In genomic region chr5:124742983-124743533, GRCh38 we compare ENCODE assay signal across 8 cellular contexts. TPM values are rescaled to one million over a fixed set of nuclear protein-coding genes. Genes with fewer than 3 reads are reported as not detected.
DNase-seq lines count a peak whose midpoint lies in the region; ATAC-seq, FAIRE-seq and TF ChIP-seq lines count a peak whose summit lies in the region.

No MANE protein-coding gene starts in this region.

- H3K36me3 Mint-ChIP-seq in natural killer cell treated with Interleukin-12 subunit alpha and Interleukin-12 subunit beta and Interleukin-15 and Interleukin-18, amount 100 ng/mL, for 72 hours, result no peaks in the 10 kb centered on the region

- H3K27ac Mint-ChIP-seq in natural killer cell treated with Interleukin-12 subunit alpha and Interleukin-12 subunit beta and Interleukin-15 and Interleukin-18, amount 100 ng/mL, for 72 hours, result no peak overlapping the region

- no peaks in the 10 kb centered on the region for H3K9me2 ChIP-seq in OCI-LY1 (ENCODE audit: low read depth, low read length)

- H3K36me3 ChIP-seq in OCI-LY1 (ENCODE audit: insufficient read depth, low read length) (peaks cover 11% of the 10 kb centered on the region), fibroblast of lung (ENCODE audit: control insufficient read depth, insufficient read depth, low read length) (no peaks in the 10 kb centered on the region), gastrocnemius medialis (no peaks in the 10 kb centered on the region)

- H3K4me1 ChIP-seq in OCI-LY1 (ENCODE audit: insufficient read depth, low read length, severe bottlenecking) (peaks cover 49% of the 10 kb centered on the region), fibroblast of lung (ENCODE audit: control insufficient read depth, extremely low read depth, insufficient read depth, low read length) (peaks cover 6% of the 10 kb centered on the region), gastrocnemius medialis (peaks cover 61 to 66% of the 10 kb centered on the region in 2 donors)

- H3K4me3 ChIP-seq in OCI-LY1 (ENCODE audit: low read depth, low read length, poor library complexity, severe bottlenecking) (peak overlapping the region; percentile 78), fibroblast of lung (replicated peaks in 1 of 4; ENCODE audit: control extremely low read depth in 1 of 4, insufficient read depth in 1 of 4, low read depth in 3 of 4, low read length in 4 of 4) (peak overlapping the region; percentile 69 to 97 (median 72)), gastrocnemius medialis (peak overlapping the region; percentile 63 to 81 (median 71))

- H3K4me1 Mint-ChIP-seq in natural killer cell treated with Interleukin-12 subunit alpha and Interleukin-12 subunit beta and Interleukin-15 and Interleukin-18, amount 100 ng/mL, for 72 hours (ENCODE audit: low read depth in 2 of 2), result peaks cover 25 to 26% of the 10 kb centered on the region in 2 donors

- H3K79me2 ChIP-seq in OCI-LY1 (ENCODE audit: insufficient read depth, low read length) (peaks cover 89% of the 10 kb centered on the region), fibroblast of lung (ENCODE audit: control insufficient read depth, insufficient read depth, low read length) (peaks cover 51% of the 10 kb centered on the region)

- H3F3A ChIP-seq in OCI-LY1 (ENCODE audit: insufficient read depth, low read length), result 0 out of 2 replicates have a peak, but pooled peaks cover 4% of the 10 kb centered on the region

- in situ Hi-C loops in gastrocnemius medialis (cut with MboI; ENCODE audit: low sequenced_read_pairs in 4 of 4), result loop anchor here in 3 of 4 donors (10.0 to 25.0 kb wide), 4 partner anchors 88 to 744 kb away; no protein-coding TSS in a partner anchor

- intact Hi-C loops in gastrocnemius medialis (cut with DNase I; ENCODE audit: low total_unique reads), result loop anchor here (10.0 kb wide), 1 partner anchor 672 kb away; no protein-coding TSS in a partner anchor
- intact Hi-C loops in posterior vena cava (cut with DNase I), result loop anchor here in 1 of 2 donors (10.0 kb wide), 2 partner anchors 78 to 742 kb away; no protein-coding TSS in a partner anchor

- DNase-seq in GM18507 (ENCODE audit: extremely low spot score, insufficient read length, low read depth), result no peak
- peak; percentile 82 to 96 for DNase-seq in fibroblast of lung (ENCODE audit: low read depth in 2 of 2)
- peak; percentile 73 to 79 for DNase-seq in gastrocnemius medialis
- no peak for DNase-seq in posterior vena cava (ENCODE audit: low spot score)
- DNase-seq in natural killer cell treated with Interleukin-12 subunit alpha and Interleukin-12 subunit beta and Interleukin-15 and Interleukin-18, amount 100 ng/mL, for 72 hours (ENCODE audit: low spot score), result no peak
- DNase-seq in activated naive CD4-positive, alpha-beta T cell treated with anti-CD3 and anti-CD28 coated beads, Interleukin-2, amount 50 U/mL, for 16 hours, result no peak

- ATAC-seq in gastrocnemius medialis, result peak; percentile 61 to 67
- ATAC-seq in HG02571 (IDR thresholded peaks at IDR 0.05; ENCODE audit: unreplicated experiment), result no peak
- no peak for ATAC-seq in natural killer cell treated with Interleukin-12 subunit alpha and Interleukin-12 subunit beta and Interleukin-15 and Interleukin-18, amount 100 ng/mL, for 72 hours

- H3K9me3 ChIP-seq in OCI-LY1 (ENCODE audit: low read length) (no peaks in the 10 kb centered on the region), fibroblast of lung (ENCODE audit: control insufficient read depth, insufficient read depth, low read depth, low read length) (no peaks in the 10 kb centered on the region), gastrocnemius medialis (no peaks in the 10 kb centered on the region)

- TF ChIP-seq POLR2A in gastrocnemius medialis (IDR thresholded peaks at IDR 0.05), result no peak

- H3K9me3 Mint-ChIP-seq in natural killer cell treated with Interleukin-12 subunit alpha and Interleukin-12 subunit beta and Interleukin-15 and Interleukin-18, amount 100 ng/mL, for 72 hours, result peaks cover 4% of the 10 kb centered on the region

- H4K20me1 ChIP-seq in OCI-LY1 (ENCODE audit: insufficient read depth, low read length), result no peaks in the 10 kb centered on the region
- H4K20me1 ChIP-seq in fibroblast of lung (ENCODE audit: control insufficient read depth, extremely low read depth, insufficient read depth, low read length), result no peaks in the 10 kb centered on the region

- H3K27ac ChIP-seq in OCI-LY1 (ENCODE audit: low read depth, low read length, poor library complexity, severe bottlenecking) (peak overlapping the region; percentile 99), fibroblast of lung (ENCODE audit: insufficient read depth, low read length) (peak overlapping the region; percentile 68), gastrocnemius medialis (peak overlapping the region; percentile 87 to 96 (median 92))

- H3K27me3 ChIP-seq in OCI-LY1 (ENCODE audit: insufficient read depth, low read length) (no peaks in the 10 kb centered on the region), fibroblast of lung (ENCODE audit: control insufficient read depth, insufficient read depth, low read length) (no peaks in the 10 kb centered on the region), gastrocnemius medialis (no peaks in the 10 kb centered on the region)

- H3K9ac ChIP-seq in OCI-LY1 (ENCODE audit: low read length), result peak overlapping the region; percentile 96
- peak overlapping the region; percentile 16 for H3K9ac ChIP-seq in fibroblast of lung (ENCODE audit: insufficient read depth, low read length)

- H3K4me2 ChIP-seq in OCI-LY1 (ENCODE audit: low read length) (peak overlapping the region; percentile 77), fibroblast of lung (ENCODE audit: extremely low read depth, insufficient read depth, low read length) (peak overlapping the region; percentile 88)

- H2AFZ ChIP-seq in OCI-LY1 (ENCODE audit: low read length) (no peak overlapping the region), fibroblast of lung (ENCODE audit: low read length) (no peak overlapping the region)

- no peak for TF ChIP-seq CTCF in OCI-LY1 (IDR thresholded peaks at IDR 0.05; ENCODE audit: low read length)
- no peak for TF ChIP-seq CTCF in fibroblast of lung (conservative IDR thresholded peaks at IDR 0.05 in 1 of 2, IDR thresholded peaks at IDR 0.05 in 1 of 2; ENCODE audit: low read depth in 1 of 2, low read length in 2 of 2)
- TF ChIP-seq CTCF in gastrocnemius medialis (IDR thresholded peaks at IDR 0.05 in 4 of 5, conservative IDR thresholded peaks at IDR 0.05 in 1 of 5), result no peak

- FAIRE-seq in GM18507 (lab: Jason Lieb, UNC), result peak; percentile 66

- H3K4me3 Mint-ChIP-seq in natural killer cell treated with Interleukin-12 subunit alpha and Interleukin-12 subunit beta and Interleukin-15 and Interleukin-18, amount 100 ng/mL, for 72 hours, result no peak overlapping the region

- peaks cover 31 to 49% of the 10 kb centered on the region in 2 donors for H3K27me3 Mint-ChIP-seq in natural killer cell treated with Interleukin-12 subunit alpha and Interleukin-12 subunit beta and Interleukin-15 and Interleukin-18, amount 100 ng/mL, for 72 hours

RNA-seq across cellular contexts. Expression of gene ZNF608, which starts 3.4 kb away (rescaled TPM):
- 18.0 and 25.3 TPM in 2 replicates for total RNA-seq in fibroblast of lung
- polyA plus RNA-seq in fibroblast of lung, result 12.4 and 16.5 TPM in 2 replicates
- 11.4 and 12.2 TPM in 2 replicates for polyA plus RNA-seq in fibroblast of lung (2012)
- 7.8 and 16.1 TPM in 2 replicates for polyA minus RNA-seq in fibroblast of lung (ENCODE audit: low replicate concordance)
- total RNA-seq in gastrocnemius medialis, result 10 to 100 TPM in 3 of 4 donors, 1 to 10 TPM in 1; 7.3 to 27.4 (median 17.5) TPM
- 10 to 100 TPM; 11.4 to 11.9 TPM for total RNA-seq in posterior vena cava
- under 1 TPM; 0.47 to 0.59 TPM for total RNA-seq in natural killer cell treated with Interleukin-12 subunit alpha and Interleukin-12 subunit beta and Interleukin-15 and Interleukin-18, amount 100 ng/mL, for 72 hours

Comparison
In these comparisons a context has a peak if more than half of its experiments do, and no peak if none do; other contexts are left out.
1. DNase-seq: peak in fibroblast of lung (2 of 2) and gastrocnemius medialis (2 of 2); none in GM18507 (single experiment), posterior vena cava (single experiment), natural killer cell treated with Interleukin-12 subunit alpha and Interleukin-12 subunit beta and Interleukin-15 and Interleukin-18, amount 100 ng/mL, for 72 hours (single experiment) and activated naive CD4-positive, alpha-beta T cell treated with anti-CD3 and anti-CD28 coated beads, Interleukin-2, amount 50 U/mL, for 16 hours (single experiment).
2. ATAC-seq: peak in gastrocnemius medialis (2 of 2); none in HG02571 (single experiment) and natural killer cell treated with Interleukin-12 subunit alpha and Interleukin-12 subunit beta and Interleukin-15 and Interleukin-18, amount 100 ng/mL, for 72 hours (0 of 2).
3. RNA of gene ZNF608, which starts 3.4 kb away (total RNA-seq): 18.0 to 25.3 TPM in fibroblast of lung, 7.3 to 27.4 TPM in gastrocnemius medialis and 11.4 to 11.9 TPM in posterior vena cava; 0.47 to 0.59 TPM in natural killer cell treated with Interleukin-12 subunit alpha and Interleukin-12 subunit beta and Interleukin-15 and Interleukin-18, amount 100 ng/mL, for 72 hours; every median in the first group is over 4 times any median in the second.
4. Peak in every context shown above with its lines, with median percentiles within 50 percentile points of each other: H3K27ac ChIP-seq and H3K4me3 ChIP-seq.